ENCODE assay signal across 8 cellular contexts in the genomic region with DNA sequence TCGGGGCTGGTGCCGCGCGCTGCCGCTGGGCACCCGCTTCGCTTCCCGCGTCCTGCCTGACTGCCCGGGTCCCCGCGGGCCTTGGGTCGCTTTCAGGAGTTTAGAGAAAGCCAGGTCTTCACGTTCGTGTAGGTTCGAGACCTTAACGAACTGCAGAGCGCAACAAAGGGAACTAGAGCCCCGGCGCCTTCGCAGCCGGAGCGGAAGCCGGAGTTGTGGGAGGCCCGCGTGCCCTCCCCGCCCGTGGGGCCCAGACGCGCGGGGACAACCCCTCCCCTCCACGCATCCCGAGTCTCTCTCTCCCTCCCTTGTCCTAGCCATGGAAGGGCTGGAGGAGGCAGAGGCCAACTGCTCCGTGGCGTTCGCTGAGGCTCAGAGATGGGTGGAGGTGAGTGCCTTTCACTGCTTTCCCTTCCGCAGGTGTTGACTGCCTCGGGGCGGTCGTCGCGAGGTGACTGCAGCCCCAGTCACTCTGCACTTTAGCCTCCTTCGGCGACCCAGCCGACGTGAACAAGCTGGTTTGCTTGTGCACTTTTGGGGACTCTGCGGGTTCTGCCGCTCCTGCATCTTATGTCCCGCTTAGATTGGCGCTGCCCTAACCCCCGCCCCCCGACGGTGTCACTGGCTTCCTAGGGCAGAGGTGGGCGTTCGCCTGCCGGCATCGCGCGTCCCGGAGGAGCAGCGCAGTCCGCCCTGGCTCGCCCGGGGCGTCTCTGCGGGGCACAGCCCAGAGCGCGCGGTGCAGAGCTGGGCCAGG. TPM values are rescaled to one million over a fixed set of nuclear protein-coding genes. Genes with fewer than 3 reads are reported as not detected.
A peak's percentile ranks its signal among the peaks of the same experiment; 100 is the strongest.
DNase-seq lines count a peak whose midpoint lies in the region; ATAC-seq, FAIRE-seq and TF ChIP-seq lines count a peak whose summit lies in the region.

No MANE protein-coding gene starts in this region.

- H4K20me1 ChIP-seq in astrocyte (ENCODE audit: insufficient read depth, low read length) (peaks cover 38% of the 10 kb centered on the region), smooth muscle cell (ENCODE audit: low read depth) (peaks cover 46% of the 10 kb centered on the region)

- H3K27ac Mint-ChIP-seq in astrocyte (ENCODE audit: unreplicated experiment) = peak overlapping the region; percentile 47

- H3K36me3 Mint-ChIP-seq in astrocyte (ENCODE audit: low read depth, unreplicated experiment) = peaks cover 5% of the 10 kb centered on the region

- in situ Hi-C loops in Caki2 (cut with HindIII; ENCODE audit: low pct_unique_long_range_greater_than_20kb, low sequenced_read_pairs) = no loop called here

- H3K9me3 ChIP-seq in astrocyte (ENCODE audit: insufficient read depth, low read depth, low read length) (no peaks in the 10 kb centered on the region), iPS-18c (ENCODE audit: control insufficient read depth, insufficient read depth, low read length) (no peaks in the 10 kb centered on the region), smooth muscle cell (replicated peaks; ENCODE audit: low read depth) (no peaks in the 10 kb centered on the region)

- H3K4me3 Mint-ChIP-seq in astrocyte (ENCODE audit: unreplicated experiment) = peak overlapping the region; percentile 89

- peak overlapping the region; percentile 95 for H3K4me3 ChIP-seq in astrocyte (ENCODE audit: insufficient read depth, low read depth, low read length)
- peak overlapping the region; percentile 66 for H3K4me3 ChIP-seq in iPS-18c (ENCODE audit: insufficient read depth, low read depth, low read length)
- peak overlapping the region; percentile 76 for H3K4me3 ChIP-seq in smooth muscle cell

- H3K27me3 ChIP-seq in astrocyte (ENCODE audit: insufficient read depth, low read length) = no peaks in the 10 kb centered on the region
- no peaks in the 10 kb centered on the region for H3K27me3 ChIP-seq in smooth muscle cell (ENCODE audit: low read depth)

- H2AFZ ChIP-seq in astrocyte (ENCODE audit: low read depth, low read length) = peak overlapping the region; percentile 84
- peak overlapping the region; percentile 30 for H2AFZ ChIP-seq in smooth muscle cell (ENCODE audit: low read depth)

- H3K4me1 ChIP-seq in astrocyte (ENCODE audit: insufficient read depth, low read length) (peaks cover 34% of the 10 kb centered on the region), smooth muscle cell (ENCODE audit: low read depth) (peaks cover 12% of the 10 kb centered on the region)

- no peak for FAIRE-seq in astrocyte (lab: Jason Lieb, UNC)

- peaks cover 17% of the 10 kb centered on the region for H3K4me1 Mint-ChIP-seq in astrocyte (ENCODE audit: low read depth, unreplicated experiment)

- no peaks in the 10 kb centered on the region for H3K27me3 Mint-ChIP-seq in astrocyte (ENCODE audit: low read depth, unreplicated experiment)

- H3K36me3 ChIP-seq in astrocyte (ENCODE audit: insufficient read depth, low read length) (peaks cover 8% of the 10 kb centered on the region), smooth muscle cell (ENCODE audit: low read depth) (no peaks in the 10 kb centered on the region)

- DNase-seq in Caki2 (ENCODE audit: low read depth) = peak; percentile 44
- DNase-seq in HK-2 (ENCODE audit: unreplicated experiment) = peak; percentile 45
- DNase-seq in T-helper 1 cell = peak; percentile 10 to 53 (median 18)
- DNase-seq in astrocyte (ENCODE audit: low read depth) = no peak
- peak; percentile 39 for DNase-seq in smooth muscle cell (lab: John Stamatoyannopoulos, UW; ENCODE audit: unreplicated experiment)
- DNase-seq in DMS114 treated with DMSO at 0.1 percent for 48 hours (lab: John Stamatoyannopoulos, UW; ENCODE audit: unreplicated experiment) = no peak

- H3K9ac ChIP-seq in astrocyte (ENCODE audit: low read length) (peak overlapping the region; percentile 93), smooth muscle cell (ENCODE audit: low read depth) (peak overlapping the region; percentile 75)

- no peaks in the 10 kb centered on the region for H3K9me3 Mint-ChIP-seq in astrocyte (ENCODE audit: unreplicated experiment)

- H3F3A ChIP-seq in smooth muscle cell (ENCODE audit: low read depth) = peaks cover 23% of the 10 kb centered on the region

- H3K4me2 ChIP-seq in astrocyte (ENCODE audit: low read length) (peak overlapping the region; percentile 87), smooth muscle cell (peak overlapping the region; percentile 99)

- H3K79me2 ChIP-seq in astrocyte (ENCODE audit: insufficient read depth, low read length) (peaks cover 53% of the 10 kb centered on the region), smooth muscle cell (ENCODE audit: low read depth) (peaks cover 53% of the 10 kb centered on the region)

- WGBS in smooth muscle cell (ENCODE audit: low lambda C conversion rate) = under 1% methylated on average over 68 of the region's 69 CpGs

- peak; percentile 46 for ATAC-seq in GM21360 (IDR thresholded peaks at IDR 0.05; ENCODE audit: unreplicated experiment)

- TF ChIP-seq CTCF in astrocyte (IDR thresholded peaks at IDR 0.05; ENCODE audit: insufficient read depth, low read depth, low read length) (no peak), smooth muscle cell (IDR thresholded peaks at IDR 0.05; ENCODE audit: borderline replicate concordance, insufficient read depth, poor library complexity, severe bottlenecking) (no peak)

- H3K27ac ChIP-seq in astrocyte (ENCODE audit: low read depth, low read length) = peak overlapping the region; percentile 74
- peak overlapping the region; percentile 90 for H3K27ac ChIP-seq in smooth muscle cell (ENCODE audit: low read depth)

RNA-seq across cellular contexts. Expression of a gene that starts 0.4 kb away (rescaled TPM):
- 9.3 and 15.9 TPM in 2 replicates for total RNA-seq in Caki2 (2014; rRNA removed; shearing (Covaris generic); ENCODE audit: low replicate concordance)
- total RNA-seq in astrocyte (52.2 and 64.2 TPM in 2 replicates), smooth muscle cell (213 and 253 TPM in 2 replicates)
- polyA plus RNA-seq in smooth muscle cell = 152 and 157 TPM in 2 replicates

Comparison
In these comparisons a context has a peak if more than half of its experiments do, and no peak if none do; other contexts are left out.
1. DNase-seq: peak in Caki2 (single experiment), HK-2 (single experiment), T-helper 1 cell (5 of 5) and smooth muscle cell (single experiment); none in astrocyte (single experiment) and DMS114 treated with DMSO at 0.1 percent for 48 hours (single experiment).
2. Peak in every context shown above with its lines, with median percentiles within 50 percentile points of each other: H3K4me3 ChIP-seq.